Comparison of ENCODE assay signal across 1 cellular context in the genomic region with DNA sequence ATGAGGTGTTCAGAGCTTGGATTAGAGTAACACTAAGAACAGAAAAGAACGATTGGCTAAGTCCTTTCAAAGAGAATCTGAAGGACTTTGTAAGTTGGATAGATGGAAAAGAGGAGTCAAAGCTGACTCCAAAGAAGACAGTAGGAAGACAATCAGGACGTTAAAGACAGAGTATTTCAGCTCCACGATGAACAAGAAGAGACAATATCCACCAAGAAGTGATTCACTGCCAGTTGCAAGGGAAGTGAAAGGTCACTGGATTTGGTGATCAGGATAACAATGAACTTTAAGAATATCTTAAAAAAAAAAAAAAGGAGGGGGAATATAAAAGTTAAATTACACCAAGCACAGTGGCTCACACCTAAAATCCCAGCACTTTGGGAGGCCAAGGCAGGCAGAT.
TF ChIP-seq lines count a peak whose summit lies in the region.

No MANE protein-coding gene starts in this region.

TF ChIP-seq in WTC11, 78 proteins besides CTCF, POLR2A, EP300 and RAD21 (continued from another document):
- TF ChIP-seq, protein P1, sequence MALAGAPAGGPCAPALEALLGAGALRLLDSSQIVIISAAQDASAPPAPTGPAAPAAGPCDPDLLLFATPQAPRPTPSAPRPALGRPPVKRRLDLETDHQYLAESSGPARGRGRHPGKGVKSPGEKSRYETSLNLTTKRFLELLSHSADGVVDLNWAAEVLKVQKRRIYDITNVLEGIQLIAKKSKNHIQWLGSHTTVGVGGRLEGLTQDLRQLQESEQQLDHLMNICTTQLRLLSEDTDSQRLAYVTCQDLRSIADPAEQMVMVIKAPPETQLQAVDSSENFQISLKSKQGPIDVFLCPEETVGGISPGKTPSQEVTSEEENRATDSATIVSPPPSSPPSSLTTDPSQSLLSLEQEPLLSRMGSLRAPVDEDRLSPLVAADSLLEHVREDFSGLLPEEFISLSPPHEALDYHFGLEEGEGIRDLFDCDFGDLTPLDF (CRISPR knock-in tag; IDR thresholded peaks at IDR 0.05), result no peak
- TF ChIP-seq TEAD1 (CRISPR knock-in tag; IDR thresholded peaks at IDR 0.05), result no peak
- TF ChIP-seq FOXJ3 (CRISPR knock-in tag; IDR thresholded peaks at IDR 0.05; ENCODE audit: borderline replicate concordance), result no peak
- TF ChIP-seq CREM (CRISPR knock-in tag; IDR thresholded peaks at IDR 0.05), result no peak
- TF ChIP-seq JAZF1 (CRISPR knock-in tag; IDR thresholded peaks at IDR 0.05), result no peak
- TF ChIP-seq, protein P2, sequence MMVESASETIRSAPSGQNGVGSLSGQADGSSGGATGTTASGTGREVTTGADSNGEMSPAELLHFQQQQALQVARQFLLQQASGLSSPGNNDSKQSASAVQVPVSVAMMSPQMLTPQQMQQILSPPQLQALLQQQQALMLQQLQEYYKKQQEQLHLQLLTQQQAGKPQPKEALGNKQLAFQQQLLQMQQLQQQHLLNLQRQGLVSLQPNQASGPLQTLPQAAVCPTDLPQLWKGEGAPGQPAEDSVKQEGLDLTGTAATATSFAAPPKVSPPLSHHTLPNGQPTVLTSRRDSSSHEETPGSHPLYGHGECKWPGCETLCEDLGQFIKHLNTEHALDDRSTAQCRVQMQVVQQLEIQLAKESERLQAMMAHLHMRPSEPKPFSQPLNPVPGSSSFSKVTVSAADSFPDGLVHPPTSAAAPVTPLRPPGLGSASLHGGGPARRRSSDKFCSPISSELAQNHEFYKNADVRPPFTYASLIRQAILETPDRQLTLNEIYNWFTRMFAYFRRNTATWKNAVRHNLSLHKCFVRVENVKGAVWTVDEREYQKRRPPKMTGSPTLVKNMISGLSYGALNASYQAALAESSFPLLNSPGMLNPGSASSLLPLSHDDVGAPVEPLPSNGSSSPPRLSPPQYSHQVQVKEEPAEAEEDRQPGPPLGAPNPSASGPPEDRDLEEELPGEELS (CRISPR knock-in tag; IDR thresholded peaks at IDR 0.05), result no peak
- TF ChIP-seq ZNF396 (CRISPR knock-in tag; IDR thresholded peaks at IDR 0.05; ENCODE audit: borderline replicate concordance), result no peak
- no peak for TF ChIP-seq MXD4 (CRISPR knock-in tag; IDR thresholded peaks at IDR 0.05; ENCODE audit: borderline replicate concordance)
- TF ChIP-seq NFATC4 (CRISPR knock-in tag; IDR thresholded peaks at IDR 0.05), result no peak
- TF ChIP-seq, protein P3, sequence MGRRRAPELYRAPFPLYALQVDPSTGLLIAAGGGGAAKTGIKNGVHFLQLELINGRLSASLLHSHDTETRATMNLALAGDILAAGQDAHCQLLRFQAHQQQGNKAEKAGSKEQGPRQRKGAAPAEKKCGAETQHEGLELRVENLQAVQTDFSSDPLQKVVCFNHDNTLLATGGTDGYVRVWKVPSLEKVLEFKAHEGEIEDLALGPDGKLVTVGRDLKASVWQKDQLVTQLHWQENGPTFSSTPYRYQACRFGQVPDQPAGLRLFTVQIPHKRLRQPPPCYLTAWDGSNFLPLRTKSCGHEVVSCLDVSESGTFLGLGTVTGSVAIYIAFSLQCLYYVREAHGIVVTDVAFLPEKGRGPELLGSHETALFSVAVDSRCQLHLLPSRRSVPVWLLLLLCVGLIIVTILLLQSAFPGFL (CRISPR knock-in tag; IDR thresholded peaks at IDR 0.05; ENCODE audit: borderline replicate concordance), result no peak
- TF ChIP-seq RELA (CRISPR knock-in tag; IDR thresholded peaks at IDR 0.05; ENCODE audit: borderline replicate concordance), result no peak
- TF ChIP-seq, protein P4, sequence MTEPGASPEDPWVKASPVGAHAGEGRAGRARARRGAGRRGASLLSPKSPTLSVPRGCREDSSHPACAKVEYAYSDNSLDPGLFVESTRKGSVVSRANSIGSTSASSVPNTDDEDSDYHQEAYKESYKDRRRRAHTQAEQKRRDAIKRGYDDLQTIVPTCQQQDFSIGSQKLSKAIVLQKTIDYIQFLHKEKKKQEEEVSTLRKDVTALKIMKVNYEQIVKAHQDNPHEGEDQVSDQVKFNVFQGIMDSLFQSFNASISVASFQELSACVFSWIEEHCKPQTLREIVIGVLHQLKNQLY (CRISPR knock-in tag; IDR thresholded peaks at IDR 0.05), result no peak
- TF ChIP-seq, protein P5, sequence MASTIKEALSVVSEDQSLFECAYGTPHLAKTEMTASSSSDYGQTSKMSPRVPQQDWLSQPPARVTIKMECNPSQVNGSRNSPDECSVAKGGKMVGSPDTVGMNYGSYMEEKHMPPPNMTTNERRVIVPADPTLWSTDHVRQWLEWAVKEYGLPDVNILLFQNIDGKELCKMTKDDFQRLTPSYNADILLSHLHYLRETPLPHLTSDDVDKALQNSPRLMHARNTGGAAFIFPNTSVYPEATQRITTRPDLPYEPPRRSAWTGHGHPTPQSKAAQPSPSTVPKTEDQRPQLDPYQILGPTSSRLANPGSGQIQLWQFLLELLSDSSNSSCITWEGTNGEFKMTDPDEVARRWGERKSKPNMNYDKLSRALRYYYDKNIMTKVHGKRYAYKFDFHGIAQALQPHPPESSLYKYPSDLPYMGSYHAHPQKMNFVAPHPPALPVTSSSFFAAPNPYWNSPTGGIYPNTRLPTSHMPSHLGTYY (CRISPR knock-in tag; IDR thresholded peaks at IDR 0.05), result no peak
